In the genomic region with DNA sequence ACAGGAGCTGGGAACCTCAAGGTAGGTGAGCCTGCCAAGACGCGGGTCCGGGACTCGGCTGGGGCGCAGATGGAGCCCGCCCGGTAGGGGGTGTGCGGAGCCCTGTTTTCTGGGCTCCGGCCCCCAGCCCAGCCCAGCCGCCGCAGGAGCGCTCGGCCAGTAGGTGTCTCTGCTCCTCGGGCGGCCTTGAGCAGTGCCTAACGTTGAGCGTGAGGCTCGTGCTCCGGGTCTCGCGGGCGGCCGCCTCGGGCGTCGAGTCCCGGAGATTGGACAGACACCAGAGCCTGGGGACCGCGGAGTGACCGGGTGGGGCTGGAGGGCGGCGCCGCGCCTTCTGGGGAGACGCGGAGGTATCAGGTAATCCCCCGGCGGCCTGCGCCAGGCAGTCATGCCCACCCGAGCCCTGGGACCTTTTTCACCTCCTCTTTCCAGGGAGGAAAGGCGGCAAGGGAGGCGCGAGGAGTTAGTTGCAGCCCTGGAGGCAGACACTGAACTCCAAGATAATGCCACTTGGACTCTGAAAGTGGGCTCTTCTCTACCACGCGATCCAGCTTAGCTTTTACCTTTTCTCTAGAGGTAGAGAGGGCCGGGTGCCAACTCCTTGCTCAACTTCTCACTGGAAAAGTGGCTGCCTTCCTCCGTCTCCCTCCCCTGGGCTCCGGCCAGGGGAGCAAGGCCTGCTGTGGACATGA, we compare ENCODE assay signal across 1 cellular context.
TF ChIP-seq lines count a peak whose summit lies in the region.

No MANE protein-coding gene starts in this region.

TF ChIP-seq in HCT116, 20 proteins besides CTCF, POLR2A, EP300 and RAD21 (continued from another document):
- TF ChIP-seq, protein P1, sequence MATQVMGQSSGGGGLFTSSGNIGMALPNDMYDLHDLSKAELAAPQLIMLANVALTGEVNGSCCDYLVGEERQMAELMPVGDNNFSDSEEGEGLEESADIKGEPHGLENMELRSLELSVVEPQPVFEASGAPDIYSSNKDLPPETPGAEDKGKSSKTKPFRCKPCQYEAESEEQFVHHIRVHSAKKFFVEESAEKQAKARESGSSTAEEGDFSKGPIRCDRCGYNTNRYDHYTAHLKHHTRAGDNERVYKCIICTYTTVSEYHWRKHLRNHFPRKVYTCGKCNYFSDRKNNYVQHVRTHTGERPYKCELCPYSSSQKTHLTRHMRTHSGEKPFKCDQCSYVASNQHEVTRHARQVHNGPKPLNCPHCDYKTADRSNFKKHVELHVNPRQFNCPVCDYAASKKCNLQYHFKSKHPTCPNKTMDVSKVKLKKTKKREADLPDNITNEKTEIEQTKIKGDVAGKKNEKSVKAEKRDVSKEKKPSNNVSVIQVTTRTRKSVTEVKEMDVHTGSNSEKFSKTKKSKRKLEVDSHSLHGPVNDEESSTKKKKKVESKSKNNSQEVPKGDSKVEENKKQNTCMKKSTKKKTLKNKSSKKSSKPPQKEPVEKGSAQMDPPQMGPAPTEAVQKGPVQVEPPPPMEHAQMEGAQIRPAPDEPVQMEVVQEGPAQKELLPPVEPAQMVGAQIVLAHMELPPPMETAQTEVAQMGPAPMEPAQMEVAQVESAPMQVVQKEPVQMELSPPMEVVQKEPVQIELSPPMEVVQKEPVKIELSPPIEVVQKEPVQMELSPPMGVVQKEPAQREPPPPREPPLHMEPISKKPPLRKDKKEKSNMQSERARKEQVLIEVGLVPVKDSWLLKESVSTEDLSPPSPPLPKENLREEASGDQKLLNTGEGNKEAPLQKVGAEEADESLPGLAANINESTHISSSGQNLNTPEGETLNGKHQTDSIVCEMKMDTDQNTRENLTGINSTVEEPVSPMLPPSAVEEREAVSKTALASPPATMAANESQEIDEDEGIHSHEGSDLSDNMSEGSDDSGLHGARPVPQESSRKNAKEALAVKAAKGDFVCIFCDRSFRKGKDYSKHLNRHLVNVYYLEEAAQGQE (IDR thresholded peaks at IDR 0.05; ENCODE audit: low read depth) = no peak
- TF ChIP-seq EZH2 (IDR thresholded peaks at IDR 0.05) (no peak), MAX (IDR thresholded peaks at IDR 0.05) (peak; percentile 93), ELF1 (IDR thresholded peaks at IDR 0.05; ENCODE audit: borderline replicate concordance, low read depth) (no peak), ZBTB33 (IDR thresholded peaks at IDR 0.05; ENCODE audit: extremely low read depth, insufficient replicate concordance, low read length) (no peak), CEBPB (IDR thresholded peaks at IDR 0.05; ENCODE audit: low read depth) (no peak), ATF3 (IDR thresholded peaks at IDR 0.05) (no peak)
TF ChIP-seq in HCT116: peak in this region for 4.
